15 cellular contexts compared by ENCODE assay signal in the genomic region with DNA sequence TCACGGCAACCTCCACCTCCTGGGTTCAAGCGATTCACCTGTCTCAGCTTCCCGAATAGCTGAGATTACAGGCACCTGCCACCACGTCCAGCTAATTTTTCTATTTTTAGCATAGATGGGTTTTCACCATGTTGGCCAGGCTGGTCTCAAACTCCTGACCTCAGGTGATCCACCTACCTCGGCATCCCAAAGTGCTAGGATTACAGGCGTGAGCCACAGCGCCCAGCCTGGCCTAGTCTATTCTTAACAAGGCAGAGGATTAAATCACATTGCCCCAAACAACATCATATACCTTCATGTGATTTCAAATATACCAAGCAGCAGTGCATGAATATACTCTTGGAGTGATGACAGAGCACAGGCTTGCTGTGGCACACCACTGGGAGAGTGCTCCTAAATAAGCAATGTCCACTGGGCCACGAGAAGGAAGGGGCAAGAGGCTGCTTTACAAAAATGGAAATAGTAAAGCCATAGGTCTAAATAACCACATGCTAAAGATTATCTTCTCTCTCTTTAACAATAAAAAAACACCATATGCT.
DNase-seq lines count a peak whose midpoint lies in the region; ATAC-seq, FAIRE-seq and TF ChIP-seq lines count a peak whose summit lies in the region.
"Had no signal": no experiment of that assay in that cellular context is flagged by ENCODE, and none has a peak within 500 bp of the region (broad histone marks: within the 10 kb centered on the region; RNA-seq: fewer than 3 reads in every experiment).

No MANE protein-coding gene starts in this region.

- H3K4me2 ChIP-seq in mesenchymal stem cell (ENCODE audit: low read length, poor library complexity, severe bottlenecking) (no peak overlapping the region), neuronal stem cell (ENCODE audit: insufficient read depth, low read length, poor library complexity, severe bottlenecking) (no peak overlapping the region)
- H3K4me2 ChIP-seq: PC-9, smooth muscle cell had no signal

- H3K4me1 Mint-ChIP-seq in CD14-positive monocyte, result peaks cover 31% of the 10 kb centered on the region
- peaks cover 63 to 92% (median 80%) of the 10 kb centered on the region in 3 donors for H3K4me1 Mint-ChIP-seq in CD8-positive, alpha-beta memory T cell
- peaks cover 16% of the 10 kb centered on the region for H3K4me1 Mint-ChIP-seq in stimulated activated effector memory CD8-positive, alpha-beta T cell treated with anti-CD3 and anti-CD28 coated beads, Interleukin-12 subunit alpha, Interleukin-12 subunit beta, amount 100 ng/mL, for 72 hours

- H3K4me3 ChIP-seq in CD8-positive, alpha-beta memory T cell (ENCODE audit: low read length), result no peak overlapping the region
- H3K4me3 ChIP-seq in coronary artery (no peak overlapping the region), mesenchymal stem cell (ENCODE audit: insufficient read depth in 1 of 2, low read depth in 1 of 2, low read length in 2 of 2) (no peak overlapping the region), neuronal stem cell (ENCODE audit: low read length in 2 of 2) (no peak overlapping the region)
- H3K4me3 ChIP-seq: lung, PC-9, smooth muscle cell had no signal

- no peak for FAIRE-seq in GM12892 (lab: Jason Lieb, UNC)
- FAIRE-seq: astrocyte, G401.6 had no signal

- CTCF ChIA-PET in CD8-positive, alpha-beta memory T cell (lab: Charles Lee), result interaction anchor here (1.1 to 7.8 kb wide), 5 partner anchors 13 to 148 kb away, joined by 5 to 52 read pairs (median 29); a partner anchor contains a TSS

- peaks cover 32% of the 10 kb centered on the region for H3K36me3 ChIP-seq in CD8-positive, alpha-beta memory T cell (ENCODE audit: insufficient read depth, low read length)
- H3K36me3 ChIP-seq in mesenchymal stem cell (ENCODE audit: control insufficient read depth in 1 of 2, insufficient read depth in 2 of 2, low read depth in 1 of 2, low read length in 2 of 2) (peaks cover 0 to 9% of the 10 kb centered on the region in 2 experiments), neuronal stem cell (replicated peaks in 1 of 2; ENCODE audit: control insufficient read depth in 2 of 2, insufficient read depth in 2 of 2, low read length in 2 of 2) (peaks cover 2 to 93% of the 10 kb centered on the region in 2 donors)

- no peak overlapping the region for H2BK15ac ChIP-seq in mesenchymal stem cell (ENCODE audit: low read depth, poor library complexity, severe bottlenecking)
- no peak overlapping the region for H2BK15ac ChIP-seq in neuronal stem cell (ENCODE audit: low read length)

- peak overlapping the region in 4 of 7 donors; percentile 14 to 67 (median 23) for H3K27ac Mint-ChIP-seq in CD14-positive monocyte
- H3K27ac Mint-ChIP-seq in CD8-positive, alpha-beta memory T cell, result peak overlapping the region; percentile 1 to 91 (median 69)
- peak overlapping the region; percentile 40 for H3K27ac Mint-ChIP-seq in stimulated activated effector memory CD8-positive, alpha-beta T cell treated with anti-CD3 and anti-CD28 coated beads, Interleukin-12 subunit alpha, Interleukin-12 subunit beta, amount 100 ng/mL, for 72 hours

- H3K27me3 Mint-ChIP-seq in CD14-positive monocyte (ENCODE audit: low read depth in 3 of 3), result peaks cover 0 to 3% (median 1%) of the 10 kb centered on the region in 3 donors
- H3K27me3 Mint-ChIP-seq in CD8-positive, alpha-beta memory T cell, result no peaks in the 10 kb centered on the region

- no peak overlapping the region for H2BK5ac ChIP-seq in mesenchymal stem cell (ENCODE audit: low read depth, low read length, poor library complexity, severe bottlenecking)
- no peak overlapping the region for H2BK5ac ChIP-seq in neuronal stem cell (ENCODE audit: low read length)

- H3K27me3 ChIP-seq in CD8-positive, alpha-beta memory T cell (ENCODE audit: insufficient read depth, low read length, poor library complexity, severe bottlenecking), result no peaks in the 10 kb centered on the region
- no peaks in the 10 kb centered on the region for H3K27me3 ChIP-seq in mesenchymal stem cell (ENCODE audit: control insufficient read depth in 1 of 2, insufficient read depth in 1 of 2, low read length in 2 of 2)
- H3K27me3 ChIP-seq in neuronal stem cell (ENCODE audit: control insufficient read depth in 3 of 3, insufficient read depth in 3 of 3, low read depth in 1 of 3, low read length in 3 of 3), result no peaks in the 10 kb centered on the region

- H4K8ac ChIP-seq in mesenchymal stem cell (ENCODE audit: low read length), result no peak overlapping the region
- no peak overlapping the region for H4K8ac ChIP-seq in neuronal stem cell (ENCODE audit: low read depth, low read length)

- no peak overlapping the region for H3K23ac ChIP-seq in mesenchymal stem cell (ENCODE audit: low read length in 2 of 2)
- no peak overlapping the region for H3K23ac ChIP-seq in neuronal stem cell (ENCODE audit: low read depth, low read length, poor library complexity)

- WGBS in mesenchymal stem cell, result over 99% methylated on average over 7 of the region's 8 CpGs
- no CpG with 5 or more reads among the region's 8 CpGs for WGBS in neuronal stem cell (ENCODE audit: extremely low coverage in 2 of 2, insufficient read length in 2 of 2, insufficient replicate concordance in 1 of 2), 2 donors

- POLR2A ChIA-PET in CD8-positive, alpha-beta memory T cell (lab: Charles Lee), result interaction anchor here (1.0 kb wide), 1 partner anchor 13 kb away, joined by 3 read pairs; no protein-coding TSS in a partner anchor

- peaks cover 93% of the 10 kb centered on the region for H3K4me1 ChIP-seq in CD8-positive, alpha-beta memory T cell (ENCODE audit: insufficient read depth, low read length)
- H3K4me1 ChIP-seq in mesenchymal stem cell (ENCODE audit: control insufficient read depth, insufficient read depth, low read depth, low read length), result peaks cover 2% of the 10 kb centered on the region
- no peaks in the 10 kb centered on the region for H3K4me1 ChIP-seq in neuronal stem cell (ENCODE audit: control insufficient read depth in 2 of 2, insufficient read depth in 1 of 2, low read depth in 1 of 2, low read length in 2 of 2)

- H3K9ac ChIP-seq in mesenchymal stem cell (ENCODE audit: low read length), result no peak overlapping the region
- H3K9ac ChIP-seq in neuronal stem cell (ENCODE audit: low read depth, low read length, poor library complexity), result no peak overlapping the region

- TF ChIP-seq CTCF in CD14-positive monocyte (IDR thresholded peaks at IDR 0.05) (no peak), coronary artery (IDR thresholded peaks at IDR 0.05) (no peak)

- H3K14ac ChIP-seq in mesenchymal stem cell (ENCODE audit: low read length in 2 of 2) (no peak overlapping the region), neuronal stem cell (ENCODE audit: low read length) (no peak overlapping the region)

- TF ChIP-seq POLR2A in GM12892 (IDR thresholded peaks at IDR 0.05; ENCODE audit: low read depth, low read length), result no peak

- no peaks in the 10 kb centered on the region for H3K9me3 Mint-ChIP-seq in CD14-positive monocyte
- H3K9me3 Mint-ChIP-seq in CD8-positive, alpha-beta memory T cell, result no peaks in the 10 kb centered on the region
- H3K9me3 Mint-ChIP-seq in stimulated activated effector memory CD8-positive, alpha-beta T cell treated with anti-CD3 and anti-CD28 coated beads, Interleukin-12 subunit alpha, Interleukin-12 subunit beta, amount 100 ng/mL, for 72 hours, result no peaks in the 10 kb centered on the region

- no peak overlapping the region for H2AK5ac ChIP-seq in mesenchymal stem cell (ENCODE audit: low read length, severe bottlenecking)
- H2AK5ac ChIP-seq in neuronal stem cell (ENCODE audit: low read depth, low read length), result no peak overlapping the region

- no peak overlapping the region for H3K27ac ChIP-seq in CD8-positive, alpha-beta memory T cell (ENCODE audit: low read depth, low read length)
- H3K27ac ChIP-seq in coronary artery, result peak overlapping the region; percentile 96
- no peak overlapping the region for H3K27ac ChIP-seq in mesenchymal stem cell (ENCODE audit: low read length, poor library complexity, severe bottlenecking)
- H3K27ac ChIP-seq in neuronal stem cell (replicated peaks; ENCODE audit: low read length), result no peak overlapping the region
- H3K27ac ChIP-seq: PC-9 had no signal

- H3K18ac ChIP-seq in mesenchymal stem cell (ENCODE audit: low read depth in 1 of 2, low read length in 2 of 2) (peak overlapping the region in 1 of 2 experiments; percentile 24), neuronal stem cell (ENCODE audit: low read length) (no peak overlapping the region)

- intact Hi-C loops in CD14-positive monocyte (cut with micrococcal nuclease), result loop anchor here in 1 of 2 donors (5.0 to 10.0 kb wide), 2 partner anchors 33 to 96 kb away; a partner anchor contains a TSS

- H2BK120ac ChIP-seq in mesenchymal stem cell (ENCODE audit: low read depth, low read length) (no peak overlapping the region), neuronal stem cell (ENCODE audit: low read depth, low read length) (no peak overlapping the region)

- H3K4ac ChIP-seq in mesenchymal stem cell (ENCODE audit: low read depth in 1 of 2, low read length in 2 of 2) (no peak overlapping the region), neuronal stem cell (ENCODE audit: low read length) (no peak overlapping the region)

- H2AFZ ChIP-seq in mesenchymal stem cell (ENCODE audit: low read depth, low read length) (no peak overlapping the region), neuronal stem cell (ENCODE audit: low read length) (no peak overlapping the region)
- H2AFZ ChIP-seq: PC-9 had no signal

- H3K79me1 ChIP-seq in mesenchymal stem cell (replicated peaks; ENCODE audit: low read length, poor library complexity, severe bottlenecking) (peaks cover 7% of the 10 kb centered on the region), neuronal stem cell (ENCODE audit: low read depth, low read length) (no peaks in the 10 kb centered on the region)

- no peaks in the 10 kb centered on the region for H3K9me3 ChIP-seq in CD8-positive, alpha-beta memory T cell (ENCODE audit: low read length)
- no peaks in the 10 kb centered on the region for H3K9me3 ChIP-seq in mesenchymal stem cell (ENCODE audit: control insufficient read depth, low read length)
- no peaks in the 10 kb centered on the region for H3K9me3 ChIP-seq in neuronal stem cell (replicated peaks in 1 of 2; ENCODE audit: control insufficient read depth in 2 of 2, insufficient read depth in 1 of 2, low read depth in 1 of 2, low read length in 2 of 2)

- H4K91ac ChIP-seq in mesenchymal stem cell (ENCODE audit: low read length), result no peak overlapping the region
- no peak overlapping the region for H4K91ac ChIP-seq in neuronal stem cell (ENCODE audit: low read depth, low read length, poor library complexity)

- ATAC-seq in stimulated activated effector memory CD8-positive, alpha-beta T cell treated with anti-CD3 and anti-CD28 coated beads, Interleukin-12 subunit alpha, Interleukin-12 subunit beta, amount 100 ng/mL, for 72 hours, result no peak

- H2BK12ac ChIP-seq in mesenchymal stem cell (ENCODE audit: low read length in 2 of 2), result no peak overlapping the region
- no peak overlapping the region for H2BK12ac ChIP-seq in neuronal stem cell (ENCODE audit: low read length)

- no peak overlapping the region for H3K4me3 Mint-ChIP-seq in CD14-positive monocyte
- H3K4me3 Mint-ChIP-seq in CD8-positive, alpha-beta memory T cell, result no peak overlapping the region
- no peak overlapping the region for H3K4me3 Mint-ChIP-seq in stimulated activated effector memory CD8-positive, alpha-beta T cell treated with anti-CD3 and anti-CD28 coated beads, Interleukin-12 subunit alpha, Interleukin-12 subunit beta, amount 100 ng/mL, for 72 hours

- no peak for DNase-seq in CD14-positive monocyte (ENCODE audit: low spot score)
- no peak for DNase-seq in CD8-positive, alpha-beta memory T cell
- no peak for DNase-seq in coronary artery (ENCODE audit: low spot score)
- no peak for DNase-seq in stimulated activated effector memory CD8-positive, alpha-beta T cell treated with anti-CD3 and anti-CD28 coated beads, Interleukin-12 subunit alpha, Interleukin-12 subunit beta, amount 100 ng/mL, for 72 hours (ENCODE audit: low spot score in 2 of 2)
- DNase-seq in mesenchymal stem cell, result no peak
- DNase-seq in GM12892 (ENCODE audit: insufficient read length), result no peak
- DNase-seq in neuronal stem cell (ENCODE audit: low spot score), result no peak
- DNase-seq: Karpas-422, NCI-H146, NCI-H524 treated with DMSO at 0.1 percent for 48 hours, PC-9 had no signal

- peaks cover 55 to 66% of the 10 kb centered on the region in 2 donors for H3K36me3 Mint-ChIP-seq in CD14-positive monocyte
- H3K36me3 Mint-ChIP-seq in CD8-positive, alpha-beta memory T cell, result peaks cover 18 to 78% (median 25%) of the 10 kb centered on the region in 3 donors
- H3K36me3 Mint-ChIP-seq in stimulated activated effector memory CD8-positive, alpha-beta T cell treated with anti-CD3 and anti-CD28 coated beads, Interleukin-12 subunit alpha, Interleukin-12 subunit beta, amount 100 ng/mL, for 72 hours, result peaks cover 64% of the 10 kb centered on the region

Comparison
In these comparisons a context has a peak if more than half of its experiments do, and no peak if none do; other contexts are left out.
1. H3K27ac ChIP-seq: peak in coronary artery (2 of 2); none in CD8-positive, alpha-beta memory T cell (single experiment), mesenchymal stem cell (single experiment) and neuronal stem cell (single experiment).
2. Peak in every context shown above with its lines, with median percentiles within 50 percentile points of each other: H3K27ac Mint-ChIP-seq.